ENCODE assay signal across 9 cellular contexts in the genomic region with DNA sequence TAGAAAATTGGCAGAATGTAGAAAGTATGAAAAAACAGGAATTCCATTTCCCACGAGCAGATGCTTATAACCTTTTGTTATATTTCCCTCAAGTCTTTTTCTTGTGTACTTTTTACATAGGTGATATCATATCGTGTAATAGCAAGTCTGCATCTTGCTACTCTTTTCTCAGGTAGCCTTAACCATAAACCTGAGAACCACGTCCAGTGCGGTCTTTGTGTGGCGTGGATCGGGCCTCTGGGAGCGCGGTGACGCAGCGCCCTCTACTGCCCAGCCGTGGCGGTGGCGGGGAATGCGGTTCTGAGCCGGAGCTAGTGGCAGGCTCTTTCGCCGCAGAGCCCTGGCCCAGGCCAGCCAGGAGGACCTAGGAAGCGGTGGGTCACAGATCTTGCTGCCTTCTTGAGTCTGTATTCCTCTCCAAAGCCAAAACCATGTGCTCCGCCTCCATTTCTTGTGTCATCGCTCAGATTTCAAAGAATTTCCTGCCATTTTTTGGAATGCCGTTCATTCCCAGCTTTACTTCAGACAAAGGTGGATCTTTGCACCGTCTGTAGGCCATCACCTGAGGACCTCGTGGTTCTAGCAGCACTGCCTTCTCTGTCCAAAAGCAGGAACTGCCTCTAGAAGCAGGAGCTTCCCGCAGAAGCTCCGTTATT.
A peak's percentile ranks its signal among the peaks of the same experiment; 100 is the strongest.
DNase-seq lines count a peak whose midpoint lies in the region.
"Had no signal": no experiment of that assay in that cellular context is flagged by ENCODE, and none has a peak within 500 bp of the region (broad histone marks: within the 10 kb centered on the region; RNA-seq: fewer than 3 reads in every experiment).

No MANE protein-coding gene starts in this region.

- no peak overlapping the region for H4K5ac ChIP-seq in mesendoderm (ENCODE audit: low read length)

- no peaks in the 10 kb centered on the region for H3K79me1 ChIP-seq in mesendoderm (ENCODE audit: low read length)

- WGBS in mesendoderm (ENCODE audit: extremely low coverage, insufficient coverage, low lambda C conversion rate) = no CpG with 5 or more reads among the region's 25 CpGs

- no peak overlapping the region for H3K56ac ChIP-seq in mesendoderm (ENCODE audit: low read length)

- no peak overlapping the region for H4K8ac ChIP-seq in mesendoderm (ENCODE audit: low read depth, low read length)

- H2BK5ac ChIP-seq in mesendoderm (ENCODE audit: low read length) = no peak overlapping the region

- H3K4me2 ChIP-seq in mesendoderm (ENCODE audit: low read length) = no peak overlapping the region
- H3K4me2 ChIP-seq: BLaER1 had no signal

- no peak overlapping the region for H3K18ac ChIP-seq in mesendoderm (ENCODE audit: low read length)

- no peak overlapping the region for H3K23ac ChIP-seq in mesendoderm (ENCODE audit: low read length)

- H3K27me3 ChIP-seq in effector memory CD4-positive, alpha-beta T cell (replicated peaks; ENCODE audit: control insufficient read depth, insufficient read depth, low read length, poor library complexity, severe bottlenecking) = no peaks in the 10 kb centered on the region
- H3K27me3 ChIP-seq in mesendoderm (ENCODE audit: insufficient read depth, low read length, poor library complexity) = no peaks in the 10 kb centered on the region
- H3K27me3 ChIP-seq: BLaER1 had no signal

- no peak overlapping the region for H3K9ac ChIP-seq in mesendoderm (ENCODE audit: low read length)
- H3K9ac ChIP-seq: BLaER1 had no signal

- H3K4me3 ChIP-seq in effector memory CD4-positive, alpha-beta T cell (ENCODE audit: insufficient read depth, low read depth, low read length, poor library complexity, severe bottlenecking) = no peak overlapping the region
- H3K4me3 ChIP-seq in mesendoderm (ENCODE audit: low read length) = no peak overlapping the region
- H3K4me3 ChIP-seq: BLaER1 had no signal

- H3K4me1 ChIP-seq in effector memory CD4-positive, alpha-beta T cell (ENCODE audit: control insufficient read depth, insufficient read depth, low read length, poor library complexity, severe bottlenecking) = peaks cover 16% of the 10 kb centered on the region
- no peaks in the 10 kb centered on the region for H3K4me1 ChIP-seq in mesendoderm (ENCODE audit: control insufficient read depth, low read depth, low read length)

- no peak overlapping the region for H2BK120ac ChIP-seq in mesendoderm (ENCODE audit: low read depth, low read length)

- no peak overlapping the region for H2AK5ac ChIP-seq in mesendoderm (ENCODE audit: low read length)

- no peak overlapping the region for H2BK15ac ChIP-seq in mesendoderm (replicated peaks; ENCODE audit: low read depth)

- H3K4ac ChIP-seq in mesendoderm (ENCODE audit: low read depth, low read length) = no peak overlapping the region

- H3K36me3 ChIP-seq in effector memory CD4-positive, alpha-beta T cell (ENCODE audit: control insufficient read depth, insufficient read depth, low read length) = no peaks in the 10 kb centered on the region
- no peaks in the 10 kb centered on the region for H3K36me3 ChIP-seq in mesendoderm (ENCODE audit: control insufficient read depth, insufficient read depth, low read length)

- no peaks in the 10 kb centered on the region for H3K9me3 ChIP-seq in effector memory CD4-positive, alpha-beta T cell (ENCODE audit: control insufficient read depth, low read length)
- H3K9me3 ChIP-seq: BLaER1 had no signal

- DNase-seq in NCI-H2029 treated with DMSO at 0.1 percent for 48 hours (lab: John Stamatoyannopoulos, UW) (peak; percentile 35), NCI-H2029 (lab: John Stamatoyannopoulos, UW) (no peak), NCI-H345 treated with DMSO at 0.1 percent for 48 hours (lab: John Stamatoyannopoulos, UW; ENCODE audit: unreplicated experiment) (peak; percentile 16), mesendoderm (peak; percentile 66), cortex of kidney (lab: John Stamatoyannopoulos, UW) (no peak)
- peak; percentile 37 to 65 for DNase-seq in activated CD8-positive, alpha-beta memory T cell treated with anti-CD3 and anti-CD28 coated beads for 1 hour (ENCODE audit: extremely low read depth in 1 of 2, low read depth in 1 of 2)
- DNase-seq in effector memory CD4-positive, alpha-beta T cell = peak; percentile 40 to 56 (median 48)
- DNase-seq in stimulated activated CD8-positive, alpha-beta memory T cell treated with anti-CD3 and anti-CD28 coated beads, Interleukin-2, amount 100 ng/mL, for 1 hour (ENCODE audit: low read depth in 2 of 2) = peak; percentile 49 to 50

- no peak overlapping the region for H3K27ac ChIP-seq in effector memory CD4-positive, alpha-beta T cell (ENCODE audit: insufficient read depth, low read length, poor library complexity, severe bottlenecking)
- H3K27ac ChIP-seq in mesendoderm (ENCODE audit: low read depth, low read length) = no peak overlapping the region
- H3K27ac ChIP-seq: BLaER1 had no signal

- no peaks in the 10 kb centered on the region for H3K79me2 ChIP-seq in mesendoderm (ENCODE audit: control insufficient read depth, insufficient read depth, low read length)

Comparison
In these comparisons a context has a peak if more than half of its experiments do, and no peak if none do; other contexts are left out.
1. DNase-seq: peak in NCI-H2029 treated with DMSO at 0.1 percent for 48 hours (single experiment), NCI-H345 treated with DMSO at 0.1 percent for 48 hours (single experiment), activated CD8-positive, alpha-beta memory T cell treated with anti-CD3 and anti-CD28 coated beads for 1 hour (2 of 2), effector memory CD4-positive, alpha-beta T cell (3 of 3), mesendoderm (single experiment) and stimulated activated CD8-positive, alpha-beta memory T cell treated with anti-CD3 and anti-CD28 coated beads, Interleukin-2, amount 100 ng/mL, for 1 hour (2 of 2); none in NCI-H2029 (single experiment) and cortex of kidney (single experiment).